ENCODE assay signal across 17 cellular contexts in genomic region chr7:128359939-128360338, GRCh38. TPM values are rescaled to one million over a fixed set of nuclear protein-coding genes. Genes with fewer than 3 reads are reported as not detected.
DNase-seq lines count a peak whose midpoint lies in the region; ATAC-seq and TF ChIP-seq lines count a peak whose summit lies in the region.
"Had no signal": no experiment of that assay in that cellular context is flagged by ENCODE, and none has a peak within 500 bp of the region (broad histone marks: within the 10 kb centered on the region; RNA-seq: fewer than 3 reads in every experiment).

No MANE protein-coding gene starts in this region.

- DNase-seq in AG08396 (ENCODE audit: low spot score) (peak; percentile 9), H7 (peak; percentile 51), endothelial cell (ENCODE audit: low spot score) (no peak), neural crest cell (ENCODE audit: low read depth, low spot score) (no peak), cortex of kidney (lab: John Stamatoyannopoulos, UW) (no peak), left cardiac atrium (no peak), SW 1271 (lab: John Stamatoyannopoulos, UW) (no peak)
- no peak for DNase-seq in activated CD4-positive, CD25-positive, alpha-beta regulatory T cell (lab: John Stamatoyannopoulos, UW)
- DNase-seq: ACHN; activated CD8-positive, alpha-beta memory T cell treated with anti-CD3 and anti-CD28 coated beads, Interleukin-2, amount 50 U/mL, for 48 hours; activated gamma-delta T cell; esophagus squamous epithelium; NCI-H2107; SHP77 had no signal

- no peak overlapping the region for H3K27ac Mint-ChIP-seq in endothelial cell (ENCODE audit: unreplicated experiment)
- no peak overlapping the region for H3K27ac Mint-ChIP-seq in neural crest cell (ENCODE audit: unreplicated experiment)
- H3K27ac Mint-ChIP-seq: T-helper 1 cell treated with Interleukin-12 subunit alpha and Interleukin-12 subunit beta and Interleukin-4 antibody, amounts not matched to agents 30 μg/mL and 1 μg/mL, for 36 hours had no signal

- H3K27me3 Mint-ChIP-seq in endothelial cell (ENCODE audit: unreplicated experiment) (peaks cover 24% of the 10 kb centered on the region), neural crest cell (ENCODE audit: low read depth) (peaks cover 66% of the 10 kb centered on the region)

- H3K4me3 ChIP-seq in H7 (ENCODE audit: insufficient read depth, low read depth, low read length), result no peak overlapping the region

- H3K36me3 ChIP-seq in H7 (replicated peaks; ENCODE audit: control insufficient read depth, insufficient read depth, low read length), result no peaks in the 10 kb centered on the region
- H3K36me3 ChIP-seq: esophagus squamous epithelium had no signal

- H3K27me3 ChIP-seq in H7 (ENCODE audit: control insufficient read depth, insufficient read depth, low read length), result peaks cover 73% of the 10 kb centered on the region

- H3K4me1 Mint-ChIP-seq in endothelial cell (ENCODE audit: unreplicated experiment) (peaks cover 22% of the 10 kb centered on the region), neural crest cell (peaks cover 34% of the 10 kb centered on the region)

- TF ChIP-seq CTCF in endothelial cell (IDR thresholded peaks at IDR 0.05; ENCODE audit: unreplicated experiment), result no peak
- TF ChIP-seq CTCF in neural crest cell (conservative IDR thresholded peaks at IDR 0.05), result no peak

- H3K4me3 Mint-ChIP-seq in endothelial cell (ENCODE audit: unreplicated experiment) (peak overlapping the region; percentile 56), neural crest cell (peak overlapping the region; percentile 83)

- no peaks in the 10 kb centered on the region for H3K9me3 Mint-ChIP-seq in endothelial cell (ENCODE audit: unreplicated experiment)
- no peaks in the 10 kb centered on the region for H3K9me3 Mint-ChIP-seq in neural crest cell
- H3K9me3 Mint-ChIP-seq: T-helper 1 cell treated with Interleukin-12 subunit alpha and Interleukin-12 subunit beta and Interleukin-4 antibody, amounts not matched to agents 30 μg/mL and 1 μg/mL, for 36 hours had no signal

- ATAC-seq in left cardiac atrium, result no peak

- H3K36me3 Mint-ChIP-seq in endothelial cell (ENCODE audit: low read depth, unreplicated experiment) (no peaks in the 10 kb centered on the region), neural crest cell (ENCODE audit: low read depth) (no peaks in the 10 kb centered on the region)

- intact Hi-C loops in left cardiac atrium (cut with DNase I), result no loop called here

RNA-seq across cellular contexts. Expression of gene PRRT4, which starts 1.6 kb away (rescaled TPM):
- 0.14 and 0.67 TPM in 2 replicates for total RNA-seq in H7 (2014; rRNA removed; shearing (Covaris generic))
- total RNA-seq in endothelial cell (ENCODE audit: unreplicated experiment) (10.8 TPM), neural crest cell (3.1 and 3.3 TPM in 2 replicates), left cardiac atrium (1 to 10 TPM; 1.8 to 7.1 TPM)
- total RNA-seq: HT-29, renal cortical epithelial cell had no signal

RNA-seq across cellular contexts. Expression of gene RBM28, which starts 16.2 kb away (rescaled TPM):
- total RNA-seq in H7 (2014; rRNA removed; shearing (Covaris generic)), result 24.2 and 29.4 TPM in 2 replicates
- total RNA-seq in endothelial cell (ENCODE audit: unreplicated experiment), result 42.8 TPM
- total RNA-seq in neural crest cell, result 73.1 and 73.7 TPM in 2 replicates
- total RNA-seq in left cardiac atrium, result 10 to 100 TPM; 25.4 to 33.9 TPM

RNA-seq across cellular contexts. Expression of gene IMPDH1, which starts 49.8 kb away (rescaled TPM):
- 27.2 and 45.7 TPM in 2 replicates for total RNA-seq in H7 (2014; rRNA removed; shearing (Covaris generic))
- total RNA-seq in endothelial cell (ENCODE audit: unreplicated experiment) (7.5 TPM), neural crest cell (56.7 and 65.2 TPM in 2 replicates), left cardiac atrium (10 to 100 TPM; 31.2 to 34.1 TPM)

Comparison
In these comparisons a context has a peak if more than half of its experiments do, and no peak if none do; other contexts are left out.
1. DNase-seq: peak in AG08396 (single experiment) and H7 (single experiment); none in endothelial cell (single experiment), neural crest cell (single experiment), cortex of kidney (single experiment), activated CD4-positive, CD25-positive, alpha-beta regulatory T cell (0 of 4), left cardiac atrium (single experiment) and SW 1271 (0 of 2).